In the genomic region with DNA sequence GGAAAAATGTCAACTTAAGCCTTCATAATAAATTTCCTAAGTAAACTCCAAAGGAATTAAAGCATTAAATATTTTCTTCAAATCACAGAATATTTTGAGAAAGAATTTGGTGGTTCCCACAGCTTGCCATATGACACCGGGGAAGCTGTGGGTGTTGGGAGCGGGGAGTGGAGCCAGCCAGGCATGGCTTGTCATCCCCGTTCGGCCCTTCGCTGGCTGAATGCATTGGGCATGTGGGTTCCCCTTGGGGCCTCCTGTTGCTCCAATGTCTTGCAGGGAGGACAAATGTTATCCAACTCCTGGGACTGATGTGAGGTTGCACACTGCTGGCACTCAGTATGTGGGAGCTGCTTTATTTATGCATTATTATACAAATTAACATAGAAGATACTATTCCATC, we compare ENCODE assay signal across 1 cellular context.
TF ChIP-seq lines count a peak whose summit lies in the region.

No MANE protein-coding gene starts in this region.

TF ChIP-seq in Ishikawa, 13 proteins besides CTCF, POLR2A, EP300 and RAD21 (continued from another document):
- TF ChIP-seq, protein P1, sequence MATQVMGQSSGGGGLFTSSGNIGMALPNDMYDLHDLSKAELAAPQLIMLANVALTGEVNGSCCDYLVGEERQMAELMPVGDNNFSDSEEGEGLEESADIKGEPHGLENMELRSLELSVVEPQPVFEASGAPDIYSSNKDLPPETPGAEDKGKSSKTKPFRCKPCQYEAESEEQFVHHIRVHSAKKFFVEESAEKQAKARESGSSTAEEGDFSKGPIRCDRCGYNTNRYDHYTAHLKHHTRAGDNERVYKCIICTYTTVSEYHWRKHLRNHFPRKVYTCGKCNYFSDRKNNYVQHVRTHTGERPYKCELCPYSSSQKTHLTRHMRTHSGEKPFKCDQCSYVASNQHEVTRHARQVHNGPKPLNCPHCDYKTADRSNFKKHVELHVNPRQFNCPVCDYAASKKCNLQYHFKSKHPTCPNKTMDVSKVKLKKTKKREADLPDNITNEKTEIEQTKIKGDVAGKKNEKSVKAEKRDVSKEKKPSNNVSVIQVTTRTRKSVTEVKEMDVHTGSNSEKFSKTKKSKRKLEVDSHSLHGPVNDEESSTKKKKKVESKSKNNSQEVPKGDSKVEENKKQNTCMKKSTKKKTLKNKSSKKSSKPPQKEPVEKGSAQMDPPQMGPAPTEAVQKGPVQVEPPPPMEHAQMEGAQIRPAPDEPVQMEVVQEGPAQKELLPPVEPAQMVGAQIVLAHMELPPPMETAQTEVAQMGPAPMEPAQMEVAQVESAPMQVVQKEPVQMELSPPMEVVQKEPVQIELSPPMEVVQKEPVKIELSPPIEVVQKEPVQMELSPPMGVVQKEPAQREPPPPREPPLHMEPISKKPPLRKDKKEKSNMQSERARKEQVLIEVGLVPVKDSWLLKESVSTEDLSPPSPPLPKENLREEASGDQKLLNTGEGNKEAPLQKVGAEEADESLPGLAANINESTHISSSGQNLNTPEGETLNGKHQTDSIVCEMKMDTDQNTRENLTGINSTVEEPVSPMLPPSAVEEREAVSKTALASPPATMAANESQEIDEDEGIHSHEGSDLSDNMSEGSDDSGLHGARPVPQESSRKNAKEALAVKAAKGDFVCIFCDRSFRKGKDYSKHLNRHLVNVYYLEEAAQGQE (IDR thresholded peaks at IDR 0.05; ENCODE audit: low read depth), result no peak
- TF ChIP-seq USF1 (IDR thresholded peaks at IDR 0.05), result no peak
- TF ChIP-seq CEBPB (IDR thresholded peaks at IDR 0.05), result no peak
- TF ChIP-seq FOXM1 (IDR thresholded peaks at IDR 0.05; ENCODE audit: borderline replicate concordance, low read depth), result no peak
- no peak for TF ChIP-seq TCF12 (IDR thresholded peaks at IDR 0.05; ENCODE audit: low read depth)
- TF ChIP-seq NFIC (IDR thresholded peaks at IDR 0.05), result peak; percentile 25; the same call in 1 of the 2 replicates
